Comparison of ENCODE assay signal across 13 cellular contexts in the genomic region with DNA sequence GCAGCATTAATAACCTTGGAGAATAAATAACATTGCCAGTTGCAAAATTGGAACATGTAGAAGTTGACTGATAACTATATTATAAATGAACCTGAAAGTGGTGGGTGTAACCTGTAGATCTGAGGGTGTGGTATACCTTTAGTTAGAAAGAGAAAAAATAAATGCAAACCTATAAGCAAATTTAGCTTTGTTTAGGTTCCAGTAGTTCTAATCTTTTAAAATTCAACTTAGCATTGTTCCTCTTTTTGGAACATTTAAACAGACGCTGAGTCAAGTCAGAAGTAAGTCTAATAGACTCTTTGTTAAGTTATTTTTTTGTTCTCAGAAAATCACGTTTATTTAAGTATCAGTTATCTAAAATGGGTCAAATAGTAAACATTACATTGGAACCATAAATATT.
DNase-seq lines count a peak whose midpoint lies in the region; ATAC-seq and TF ChIP-seq lines count a peak whose summit lies in the region.
"Had no signal": no experiment of that assay in that cellular context is flagged by ENCODE, and none has a peak within 500 bp of the region (broad histone marks: within the 10 kb centered on the region; RNA-seq: fewer than 3 reads in every experiment).

No MANE protein-coding gene starts in this region.

- no peaks in the 10 kb centered on the region for H3K27me3 ChIP-seq in CD8-positive, alpha-beta T cell (ENCODE audit: insufficient read depth, low read length)
- H3K27me3 ChIP-seq in Caco-2 (replicated peaks; ENCODE audit: control insufficient read depth, insufficient read depth, low read length), result no peaks in the 10 kb centered on the region

- H3K27ac ChIP-seq in CD8-positive, alpha-beta T cell (ENCODE audit: low read depth, low read length), result no peak overlapping the region

- POLR2A ChIA-PET in CD8-positive, alpha-beta T cell (lab: Charles Lee), result no interaction called here
- POLR2A ChIA-PET in Caco-2 (lab: Charles Lee), result no interaction called here

- no peaks in the 10 kb centered on the region for H3K27me3 Mint-ChIP-seq in CD8-positive, alpha-beta T cell (ENCODE audit: low read depth)
- H3K27me3 Mint-ChIP-seq in IgD-negative memory B cell (no peaks in the 10 kb centered on the region), Caco-2 (ENCODE audit: insufficient read depth, unreplicated experiment) (no peaks in the 10 kb centered on the region)

- H3K4me1 Mint-ChIP-seq in CD8-positive, alpha-beta T cell (ENCODE audit: low read depth), result peaks cover 24% of the 10 kb centered on the region
- H3K4me1 Mint-ChIP-seq in IgD-negative memory B cell (peaks cover 47 to 62% (median 49%) of the 10 kb centered on the region in 3 donors), Caco-2 (ENCODE audit: low read depth, unreplicated experiment) (no peaks in the 10 kb centered on the region)

- CTCF ChIA-PET in CD8-positive, alpha-beta T cell (lab: Charles Lee), result no interaction called here
- CTCF ChIA-PET in Caco-2 (lab: Charles Lee), result no interaction called here

- no peak for TF ChIP-seq CTCF in CD8-positive, alpha-beta T cell (IDR thresholded peaks at IDR 0.05)
- no peak for TF ChIP-seq CTCF in Caco-2 (IDR thresholded peaks at IDR 0.05; ENCODE audit: insufficient read depth in 1 of 2, low read depth in 1 of 2, low read length in 1 of 2, severe bottlenecking in 1 of 2, unreplicated experiment in 1 of 2)

- peak overlapping the region; percentile 3 for H3K27ac Mint-ChIP-seq in CD8-positive, alpha-beta T cell
- H3K27ac Mint-ChIP-seq in IgD-negative memory B cell (peak overlapping the region; percentile 1 to 84 (median 28)), Caco-2 (ENCODE audit: unreplicated experiment) (no peak overlapping the region)

- peaks cover 7% of the 10 kb centered on the region for H3K36me3 ChIP-seq in CD8-positive, alpha-beta T cell (ENCODE audit: insufficient read depth, low read length)
- no peaks in the 10 kb centered on the region for H3K36me3 ChIP-seq in Caco-2 (ENCODE audit: control insufficient read depth, insufficient read depth, low read length)

- peaks cover 62% of the 10 kb centered on the region for H3K36me3 Mint-ChIP-seq in CD8-positive, alpha-beta T cell
- peaks cover 7% of the 10 kb centered on the region for H3K36me3 Mint-ChIP-seq in IgD-negative memory B cell
- H3K36me3 Mint-ChIP-seq in Caco-2 (ENCODE audit: insufficient read depth, unreplicated experiment), result no peaks in the 10 kb centered on the region

- intact Hi-C loops in CD8-positive, alpha-beta T cell (cut with DNase I, micrococcal nuclease), result loop anchor here in 1 of 2 experiments (5.0 kb wide), 1 partner anchor 32 kb away; no protein-coding TSS in a partner anchor
- intact Hi-C loops in Caco-2 (cut with micrococcal nuclease; ENCODE audit: unreplicated experiment), result no loop called here

- no peaks in the 10 kb centered on the region for H3K4me1 ChIP-seq in CD8-positive, alpha-beta T cell (ENCODE audit: insufficient read depth, low read length)
- no peaks in the 10 kb centered on the region for H3K4me1 ChIP-seq in Caco-2

- H3K9me3 ChIP-seq in CD8-positive, alpha-beta T cell (ENCODE audit: low read length), result no peaks in the 10 kb centered on the region
- H3K9me3 ChIP-seq in Caco-2, result no peaks in the 10 kb centered on the region

- DNase-seq in CD8-positive, alpha-beta T cell, result no peak
- no peak for DNase-seq in DMS 273 (lab: John Stamatoyannopoulos, UW; ENCODE audit: unreplicated experiment)
- DNase-seq in NCI-H82 (lab: John Stamatoyannopoulos, UW), result no peak
- no peak for DNase-seq in Caco-2
- DNase-seq in mucosa of gallbladder (ENCODE audit: low spot score), result no peak
- DNase-seq: amygdala; DMS79 treated with DMSO at 0.1 percent for 48 hours; effector CD8-positive, alpha-beta T cell had no signal

- no peak overlapping the region for H3K4me3 Mint-ChIP-seq in CD8-positive, alpha-beta T cell
- H3K4me3 Mint-ChIP-seq in IgD-negative memory B cell (peak overlapping the region in 3 of 4 donors; percentile 1 to 86 (median 55)), Caco-2 (ENCODE audit: unreplicated experiment) (no peak overlapping the region)

- BruUV-seq in Caco-2 (replicated peaks; lab: Mats Ljungman, UMichigan), result no TSS peak

- H3K4me3 ChIP-seq in CD8-positive, alpha-beta T cell (ENCODE audit: low read depth, low read length), result no peak overlapping the region
- no peak overlapping the region for H3K4me3 ChIP-seq in Caco-2 (ENCODE audit: low read depth, low read length)
- H3K4me3 ChIP-seq: skin epidermis had no signal

- H3K9me3 Mint-ChIP-seq in CD8-positive, alpha-beta T cell, result no peaks in the 10 kb centered on the region
- H3K9me3 Mint-ChIP-seq in IgD-negative memory B cell (no peaks in the 10 kb centered on the region), Caco-2 (ENCODE audit: unreplicated experiment) (no peaks in the 10 kb centered on the region)

- no peak for ATAC-seq in CD8-positive, alpha-beta T cell
- peak; percentile 62 for ATAC-seq in GM19463 (IDR thresholded peaks at IDR 0.05; ENCODE audit: unreplicated experiment)
- ATAC-seq in HG02885 (IDR thresholded peaks at IDR 0.05; ENCODE audit: poor library complexity, unreplicated experiment), result peak; percentile 75
- ATAC-seq: left lobe of liver had no signal

Comparison
In these comparisons a context has a peak if more than half of its experiments do, and no peak if none do; other contexts are left out.
1. H3K4me3 Mint-ChIP-seq: peak in IgD-negative memory B cell (3 of 4); none in CD8-positive, alpha-beta T cell (single experiment) and Caco-2 (single experiment).